Comparison of ENCODE assay signal across 8 cellular contexts in genomic region chr3:48503406-48504050, GRCh38. TPM values are rescaled to one million over a fixed set of nuclear protein-coding genes. Genes with fewer than 3 reads are reported as not detected.
DNase-seq lines count a peak whose midpoint lies in the region; ATAC-seq and TF ChIP-seq lines count a peak whose summit lies in the region.

No MANE protein-coding gene starts in this region.

- no peaks in the 10 kb centered on the region for H3K9me3 Mint-ChIP-seq in natural killer cell

- no peak for DNase-seq in SK-N-MC (ENCODE audit: low read depth, low spot score)
- peak; percentile 84 for DNase-seq in erythroblast (lab: John Stamatoyannopoulos, UW)
- no peak for DNase-seq in natural killer cell
- DNase-seq in OCI-M2 (lab: John Stamatoyannopoulos, UW; ENCODE audit: unreplicated experiment): no peak

- H3K9ac ChIP-seq in SK-N-MC (ENCODE audit: insufficient read length): peak overlapping the region; percentile 32

- peak; percentile 67 for TF ChIP-seq POLR2A in erythroblast (IDR thresholded peaks at IDR 0.05; ENCODE audit: low read length)

- no peaks in the 10 kb centered on the region for H3K9me3 ChIP-seq in SK-N-MC (ENCODE audit: low read depth, low read length)

- no peak overlapping the region for H3K27ac ChIP-seq in SK-N-MC

- H3K27me3 Mint-ChIP-seq in natural killer cell (ENCODE audit: low read depth in 2 of 2): no peaks in the 10 kb centered on the region

- no peak for TF ChIP-seq CTCF in natural killer cell (IDR thresholded peaks at IDR 0.05)

- H3K36me3 ChIP-seq in SK-N-MC (ENCODE audit: insufficient read depth, low read length): no peaks in the 10 kb centered on the region

- H3K36me3 Mint-ChIP-seq in natural killer cell: no peaks in the 10 kb centered on the region

- intact Hi-C loops in natural killer cell (cut with micrococcal nuclease): no loop called here

- H3K4me3 Mint-ChIP-seq in natural killer cell: peak overlapping the region; percentile 84

- ATAC-seq in natural killer cell (peak in 2 of 3 donors; percentile 1 to 10), GM21576 (IDR thresholded peaks at IDR 0.05; ENCODE audit: unreplicated experiment) (no peak), HG03439 (IDR thresholded peaks at IDR 0.05; ENCODE audit: unreplicated experiment) (no peak), GM18502 (IDR thresholded peaks at IDR 0.05; ENCODE audit: poor library complexity, unreplicated experiment) (no peak)

- H3K4me3 ChIP-seq in GM08714 (ENCODE audit: low read length) (peak overlapping the region; percentile 64; the same call in 1 of the 2 replicates), SK-N-MC (peak overlapping the region; percentile 73)

- H3K4me1 Mint-ChIP-seq in natural killer cell: peaks cover 14 to 49% of the 10 kb centered on the region in 2 donors

- peak overlapping the region; percentile 78 to 88 for H3K27ac Mint-ChIP-seq in natural killer cell

RNA-seq across cellular contexts. Expression of gene SHISA5, which starts 0.4 kb away (rescaled TPM):
- 100 to 1,000 TPM; 211 to 237 (median 218) TPM for total RNA-seq in natural killer cell

RNA-seq across cellular contexts. Expression of gene PFKFB4, which starts 53.1 kb away (rescaled TPM):
- 1 to 10 TPM; 2.4 to 4.3 (median 3.6) TPM for total RNA-seq in natural killer cell

RNA-seq across cellular contexts. Expression of gene ATRIP, which starts 57.0 kb away (rescaled TPM):
- total RNA-seq in natural killer cell: 10 to 100 TPM in 2 of 3 donors, 1 to 10 TPM in 1; 8.5 to 11.0 (median 10.6) TPM

Comparison
In these comparisons a context has a peak if more than half of its experiments do, and no peak if none do; other contexts are left out.
1. DNase-seq: peak in erythroblast (2 of 2); none in SK-N-MC (single experiment), natural killer cell (single experiment) and OCI-M2 (single experiment).
2. ATAC-seq: peak in natural killer cell (2 of 3); none in GM21576 (single experiment), HG03439 (single experiment) and GM18502 (single experiment).